11 cellular contexts compared by ENCODE assay signal in genomic region chr1:189616893-189617292, GRCh38.
DNase-seq lines count a peak whose midpoint lies in the region; ATAC-seq, FAIRE-seq and TF ChIP-seq lines count a peak whose summit lies in the region.
"Had no signal": no experiment of that assay in that cellular context is flagged by ENCODE, and none has a peak within 500 bp of the region (broad histone marks: within the 10 kb centered on the region; RNA-seq: fewer than 3 reads in every experiment).

No MANE protein-coding gene starts in this region.

- H3K4me3 ChIP-seq in fibroblast of the aortic adventitia (ENCODE audit: low read depth, low read length) (no peak overlapping the region), colonic mucosa (no peak overlapping the region)
- H3K4me3 ChIP-seq: adrenal gland, heart right ventricle had no signal

- no peaks in the 10 kb centered on the region for H3K4me1 ChIP-seq in colonic mucosa
- H3K4me1 ChIP-seq: adrenal gland, heart right ventricle had no signal

- H3K27ac ChIP-seq in colonic mucosa = no peak overlapping the region
- H3K27ac ChIP-seq: adrenal gland, heart right ventricle had no signal

- H3K9ac ChIP-seq in colonic mucosa (ENCODE audit: low read depth in 2 of 2, low read length in 2 of 2) = no peak overlapping the region

- H3K27me3 ChIP-seq in colonic mucosa = no peaks in the 10 kb centered on the region
- H3K27me3 ChIP-seq: adrenal gland, heart right ventricle had no signal

- peak; percentile 67 for FAIRE-seq in urothelium cell line (lab: Jason Lieb, UNC)

- no peaks in the 10 kb centered on the region for H3K9me3 ChIP-seq in colonic mucosa

- DNase-seq in HK-2 (ENCODE audit: unreplicated experiment) (peak; percentile 38), fibroblast of the aortic adventitia (ENCODE audit: low read depth) (peak; percentile 24), urothelium cell line (ENCODE audit: low spot score) (peak; percentile 68), colonic mucosa (no peak)
- no peak for DNase-seq in activated naive CD4-positive, alpha-beta T cell treated with Interleukin-2 at 50 U/mL for 16 hours
- DNase-seq: heart right ventricle; stimulated activated naive CD8-positive, alpha-beta T cell treated with anti-CD3 and anti-CD28 coated beads, Interleukin-15, amount 100 ng/mL, for 72 hours; T-cell had no signal

- H3K36me3 ChIP-seq in colonic mucosa = no peaks in the 10 kb centered on the region
- H3K36me3 ChIP-seq: adrenal gland, heart right ventricle had no signal

- intact Hi-C loops in colonic mucosa (cut with DNase I) = no loop called here

- TF ChIP-seq CTCF in fibroblast of the aortic adventitia (IDR thresholded peaks at IDR 0.05; ENCODE audit: insufficient read depth, low read length) = no peak
- no peak for TF ChIP-seq CTCF in colonic mucosa (IDR thresholded peaks at IDR 0.05)

- ATAC-seq in SK-N-SH treated with all-trans-retinoic acid at 6 μM for 48 hours (peak; percentile 98), GM18519 (IDR thresholded peaks at IDR 0.05; ENCODE audit: low FRiP score, unreplicated experiment) (no peak)
- ATAC-seq: heart right ventricle; stimulated activated naive CD8-positive, alpha-beta T cell treated with anti-CD3 and anti-CD28 coated beads, Interleukin-15, amount 100 ng/mL, for 72 hours; T-cell had no signal

TF ChIP-seq in SK-N-SH treated with all-trans-retinoic acid at 6 μM for 48 hours, 23 proteins besides CTCF, POLR2A, EP300 and RAD21:
- TF ChIP-seq TOX (CRISPR knock-in tag; IDR thresholded peaks at IDR 0.05; ENCODE audit: borderline replicate concordance) (peak; percentile 10; the same call in 1 of the 2 replicates), ESRRG (CRISPR knock-in tag; IDR thresholded peaks at IDR 0.05) (no peak)
TF ChIP-seq in SK-N-SH treated with all-trans-retinoic acid at 6 μM for 48 hours: peak in this region for 1.

Comparison
In these comparisons a context has a peak if more than half of its experiments do, and no peak if none do; other contexts are left out.
1. DNase-seq: peak in HK-2 (single experiment), fibroblast of the aortic adventitia (single experiment) and urothelium cell line (single experiment); none in activated naive CD4-positive, alpha-beta T cell treated with Interleukin-2 at 50 U/mL for 16 hours (single experiment) and colonic mucosa (single experiment).